ENCODE assay signal across 18 cellular contexts in genomic region chr4:158067646-158068045, GRCh38.
"Had no signal": no experiment of that assay in that cellular context is flagged by ENCODE, and none has a peak within 500 bp of the region (broad histone marks: within the 10 kb centered on the region; RNA-seq: fewer than 3 reads in every experiment).

No MANE protein-coding gene starts in this region.

- H3K79me2 ChIP-seq: hepatocyte had no signal

- H3K4me2 ChIP-seq: hepatocyte had no signal

- DNase-seq: activated CD4-positive, alpha-beta memory T cell treated with anti-CD3 and anti-CD28 coated beads for 36 hours; activated naive CD8-positive, alpha-beta T cell treated with anti-CD3 and anti-CD28 coated beads for 36 hours; activated T-cell treated with anti-CD3 and anti-CD28 coated beads for 4 hours; anterior cingulate cortex; brain microvascular endothelial cell; central memory CD4-positive, alpha-beta T cell; effector CD4-positive, alpha-beta T cell; foreskin keratinocyte; left cardiac atrium; mesendoderm; naive thymus-derived CD8-positive, alpha-beta T cell; pancreas; spleen; stimulated activated naive B cell treated with anti-CD40 and anti-IgM and Interleukin-4, amounts not matched to agents 10 μg/mL and 1 μg/mL and 100 μg/mL, for 72 hours; upper lobe of right lung had no signal

- H3K27me3 ChIP-seq: brain microvascular endothelial cell, foreskin keratinocyte, hepatocyte, pancreas, spleen, upper lobe of right lung had no signal

- H3K4me3 ChIP-seq: hepatocyte, pancreas, spleen, upper lobe of right lung had no signal

- H2AFZ ChIP-seq: hepatocyte had no signal

- H3K27ac ChIP-seq: brain microvascular endothelial cell, foreskin keratinocyte, hepatocyte, pancreas, upper lobe of right lung had no signal

- H3K9me3 ChIP-seq: pancreas, spleen, upper lobe of right lung had no signal

- H3K4me1 ChIP-seq: foreskin keratinocyte, spleen, upper lobe of right lung had no signal

- H3K36me3 ChIP-seq: brain microvascular endothelial cell, pancreas, spleen, upper lobe of right lung had no signal

- ATAC-seq: esophagus mucosa; foreskin keratinocyte; left cardiac atrium; naive thymus-derived CD8-positive, alpha-beta T cell; pancreas; sciatic nerve; stimulated activated naive B cell treated with anti-CD40 and anti-IgM and Interleukin-4, amounts not matched to agents 10 μg/mL and 1 μg/mL and 100 μg/mL, for 72 hours; upper lobe of right lung had no signal
